ENCODE assay signal across 9 cellular contexts in genomic region chr2:45904267-45904921, GRCh38.
DNase-seq lines count a peak whose midpoint lies in the region; ATAC-seq and TF ChIP-seq lines count a peak whose summit lies in the region.
"Had no signal": no experiment of that assay in that cellular context is flagged by ENCODE, and none has a peak within 500 bp of the region (broad histone marks: within the 10 kb centered on the region; RNA-seq: fewer than 3 reads in every experiment).

No MANE protein-coding gene starts in this region.

- no peak overlapping the region for H3K27ac ChIP-seq in right lobe of liver

- peak overlapping the region; percentile 84 for H3K27ac Mint-ChIP-seq in glutamatergic neuron (ENCODE audit: unreplicated experiment)

- no peaks in the 10 kb centered on the region for H3K36me3 ChIP-seq in right lobe of liver

- H3K4me1 Mint-ChIP-seq in glutamatergic neuron (ENCODE audit: low read depth, unreplicated experiment) = peaks cover 23% of the 10 kb centered on the region

- DNase-seq in GM10266 (ENCODE audit: extremely low spot score) = peak; percentile 63
- DNase-seq in glutamatergic neuron = no peak
- no peak for DNase-seq in right lobe of liver
- DNase-seq in UCSD-AML1 (lab: John Stamatoyannopoulos, UW; ENCODE audit: unreplicated experiment) = no peak
- no peak for DNase-seq in NK-92 (lab: John Stamatoyannopoulos, UW; ENCODE audit: unreplicated experiment)
- DNase-seq in cerebellar nuclear complex (lab: John Stamatoyannopoulos, UW) = no peak
- DNase-seq: NCI-H526 treated with DMSO at 0.1 percent for 48 hours had no signal

- peak; percentile 64 for ATAC-seq in GM21367 (IDR thresholded peaks at IDR 0.05; ENCODE audit: unreplicated experiment)
- ATAC-seq in HG03565 (IDR thresholded peaks at IDR 0.05; ENCODE audit: unreplicated experiment) = peak; percentile 74
- no peak for ATAC-seq in right lobe of liver

- H3K27me3 Mint-ChIP-seq in glutamatergic neuron (ENCODE audit: unreplicated experiment) = peaks cover 6% of the 10 kb centered on the region

- intact Hi-C loops in right lobe of liver (cut with DNase I) = no loop called here

- WGBS in right lobe of liver (ENCODE audit: insufficient coverage, low coverage, low lambda C conversion rate, missing lambda C conversion rate) = 62% methylated on average over 7 of the region's 14 CpGs

- TF ChIP-seq POLR2A in right lobe of liver (IDR thresholded peaks at IDR 0.05) = no peak

- no peak for TF ChIP-seq CTCF in GM10266 (IDR thresholded peaks at IDR 0.05; ENCODE audit: control insufficient read depth, insufficient read depth, low read depth, missing control alignments)
- TF ChIP-seq CTCF in glutamatergic neuron (IDR thresholded peaks at IDR 0.05; ENCODE audit: partially characterized antibody, unreplicated experiment) = no peak
- TF ChIP-seq CTCF in right lobe of liver (IDR thresholded peaks at IDR 0.05) = no peak

- H3K4me1 ChIP-seq in right lobe of liver = no peaks in the 10 kb centered on the region

- peak overlapping the region; percentile 25 for H3K4me3 Mint-ChIP-seq in glutamatergic neuron (ENCODE audit: unreplicated experiment)

- H3K9me3 Mint-ChIP-seq in glutamatergic neuron (ENCODE audit: unreplicated experiment) = peaks cover 6% of the 10 kb centered on the region

- no peak overlapping the region for H3K4me3 ChIP-seq in right lobe of liver

- H3K9me3 ChIP-seq in right lobe of liver = no peaks in the 10 kb centered on the region

- H3K27me3 ChIP-seq in right lobe of liver = no peaks in the 10 kb centered on the region

- H3K36me3 Mint-ChIP-seq in glutamatergic neuron (ENCODE audit: unreplicated experiment) = no peaks in the 10 kb centered on the region

Comparison
In these comparisons a context has a peak if more than half of its experiments do, and no peak if none do; other contexts are left out.
1. ATAC-seq: peak in GM21367 (single experiment) and HG03565 (single experiment); none in right lobe of liver (0 of 4).